8 cellular contexts compared by ENCODE assay signal in the genomic region with DNA sequence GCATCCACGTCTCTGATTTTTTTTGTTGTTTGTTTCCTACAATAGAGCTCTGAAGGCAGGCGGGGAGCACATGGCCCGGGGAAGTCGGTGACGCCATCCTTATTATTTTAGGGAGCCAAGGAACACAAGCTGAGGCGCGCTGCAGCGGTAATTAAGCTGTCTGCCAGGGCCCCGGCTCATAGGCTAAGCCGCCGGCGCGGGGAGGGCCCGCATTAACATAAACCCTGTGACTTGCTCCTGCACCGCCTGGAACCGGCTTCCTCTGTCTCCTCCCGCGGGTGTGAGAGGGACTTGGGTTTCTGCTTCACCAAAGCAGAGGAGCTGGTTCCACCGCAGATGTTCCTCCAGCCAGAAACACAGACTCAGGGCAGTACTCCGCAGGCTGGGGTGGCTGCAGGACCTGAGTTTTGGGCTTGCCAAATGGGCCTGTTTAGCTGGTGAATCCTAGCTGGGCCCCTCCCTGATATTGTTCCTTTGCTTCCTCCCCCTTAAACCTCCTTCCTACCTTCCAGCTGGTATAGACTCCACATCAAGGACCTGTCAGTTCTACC. TPM values are rescaled to one million over a fixed set of nuclear protein-coding genes. Genes with fewer than 3 reads are reported as not detected.
DNase-seq lines count a peak whose midpoint lies in the region; ATAC-seq and TF ChIP-seq lines count a peak whose summit lies in the region.

No MANE protein-coding gene starts in this region.

- H3K4me3 Mint-ChIP-seq in CD4-positive, CD25-positive, alpha-beta regulatory T cell = peak overlapping the region; percentile 28 to 85 (median 76)
- H3K4me3 Mint-ChIP-seq in natural killer cell treated with Interleukin-12 subunit alpha and Interleukin-12 subunit beta and Interleukin-15 and Interleukin-18, amount 100 ng/mL, for 72 hours = peak overlapping the region; percentile 88
- peak overlapping the region; percentile 40 to 74 for H3K4me3 Mint-ChIP-seq in stimulated activated naive CD8-positive, alpha-beta T cell treated with anti-CD3 and anti-CD28 coated beads, Interleukin-15, amount 100 ng/mL, for 72 hours

- peak; percentile 87 to 89 for ATAC-seq in CD4-positive, CD25-positive, alpha-beta regulatory T cell (ENCODE audit: low read depth in 2 of 2)
- peak; percentile 62 for ATAC-seq in GM21786 (IDR thresholded peaks at IDR 0.05; ENCODE audit: unreplicated experiment)
- peak; percentile 75 to 80 for ATAC-seq in natural killer cell treated with Interleukin-12 subunit alpha and Interleukin-12 subunit beta and Interleukin-15 and Interleukin-18, amount 100 ng/mL, for 72 hours
- peak; percentile 54 for ATAC-seq in stimulated activated naive CD8-positive, alpha-beta T cell treated with anti-CD3 and anti-CD28 coated beads, Interleukin-15, amount 100 ng/mL, for 72 hours

- no peaks in the 10 kb centered on the region for H3K27me3 ChIP-seq in CD4-positive, CD25-positive, alpha-beta regulatory T cell (ENCODE audit: control insufficient read depth, insufficient read depth, low read length)

- H3K4me3 ChIP-seq in CD4-positive, CD25-positive, alpha-beta regulatory T cell (ENCODE audit: low read depth, low read length) = peak overlapping the region; percentile 49
- H3K4me3 ChIP-seq in foreskin fibroblast (ENCODE audit: low read depth in 1 of 2, low read length in 2 of 2) = peak overlapping the region in 1 of 2 donors; percentile 1

- H3K9me3 ChIP-seq in CD4-positive, CD25-positive, alpha-beta regulatory T cell (ENCODE audit: control insufficient read depth in 2 of 2, low read length in 2 of 2) = no peaks in the 10 kb centered on the region

- H3K27ac ChIP-seq in CD4-positive, CD25-positive, alpha-beta regulatory T cell (ENCODE audit: insufficient read depth, low read length, poor library complexity, severe bottlenecking) = peak overlapping the region; percentile 62

- peaks cover 7% of the 10 kb centered on the region for H3K36me3 ChIP-seq in CD4-positive, CD25-positive, alpha-beta regulatory T cell (ENCODE audit: control insufficient read depth, insufficient read depth, low read length)

- no peaks in the 10 kb centered on the region for H3K27me3 Mint-ChIP-seq in CD4-positive, CD25-positive, alpha-beta regulatory T cell
- no peaks in the 10 kb centered on the region for H3K27me3 Mint-ChIP-seq in natural killer cell treated with Interleukin-12 subunit alpha and Interleukin-12 subunit beta and Interleukin-15 and Interleukin-18, amount 100 ng/mL, for 72 hours
- H3K27me3 Mint-ChIP-seq in stimulated activated naive CD8-positive, alpha-beta T cell treated with anti-CD3 and anti-CD28 coated beads, Interleukin-15, amount 100 ng/mL, for 72 hours = no peaks in the 10 kb centered on the region

- H3K9me3 Mint-ChIP-seq in CD4-positive, CD25-positive, alpha-beta regulatory T cell = peaks cover 0 to 1% (median 0%) of the 10 kb centered on the region in 7 donors
- peaks cover 3% of the 10 kb centered on the region for H3K9me3 Mint-ChIP-seq in natural killer cell treated with Interleukin-12 subunit alpha and Interleukin-12 subunit beta and Interleukin-15 and Interleukin-18, amount 100 ng/mL, for 72 hours
- H3K9me3 Mint-ChIP-seq in stimulated activated naive CD8-positive, alpha-beta T cell treated with anti-CD3 and anti-CD28 coated beads, Interleukin-15, amount 100 ng/mL, for 72 hours = no peaks in the 10 kb centered on the region

- no peak for TF ChIP-seq CTCF in foreskin fibroblast (IDR thresholded peaks at IDR 0.05; ENCODE audit: low read depth, low read length)

- no peaks in the 10 kb centered on the region for H3K36me3 Mint-ChIP-seq in CD4-positive, CD25-positive, alpha-beta regulatory T cell
- peaks cover 18% of the 10 kb centered on the region for H3K36me3 Mint-ChIP-seq in natural killer cell treated with Interleukin-12 subunit alpha and Interleukin-12 subunit beta and Interleukin-15 and Interleukin-18, amount 100 ng/mL, for 72 hours

- DNase-seq in CD4-positive, CD25-positive, alpha-beta regulatory T cell = peak; percentile 53 to 83 (median 63)
- peak; percentile 90 for DNase-seq in NCI-H69 (lab: John Stamatoyannopoulos, UW)
- peak; percentile 36 for DNase-seq in activated gamma-delta T cell treated with anti-CD3 and anti-CD28 coated beads, Interleukin-2, amount 50 U/mL, for 16 hours (ENCODE audit: low read depth)
- peak; percentile 87 to 93 for DNase-seq in foreskin fibroblast
- peak; percentile 85 for DNase-seq in natural killer cell treated with Interleukin-12 subunit alpha and Interleukin-12 subunit beta and Interleukin-15 and Interleukin-18, amount 100 ng/mL, for 72 hours (ENCODE audit: low spot score)
- peak; percentile 42 to 70 for DNase-seq in stimulated activated naive CD8-positive, alpha-beta T cell treated with anti-CD3 and anti-CD28 coated beads, Interleukin-15, amount 100 ng/mL, for 72 hours
- no peak for DNase-seq in AML-193 (lab: John Stamatoyannopoulos, UW)

- H3K4me1 Mint-ChIP-seq in CD4-positive, CD25-positive, alpha-beta regulatory T cell = peaks cover 36 to 99% (median 73%) of the 10 kb centered on the region in 4 donors
- peaks cover 88 to 92% of the 10 kb centered on the region in 2 donors for H3K4me1 Mint-ChIP-seq in natural killer cell treated with Interleukin-12 subunit alpha and Interleukin-12 subunit beta and Interleukin-15 and Interleukin-18, amount 100 ng/mL, for 72 hours (ENCODE audit: low read depth in 2 of 2)
- peaks cover 100% of the 10 kb centered on the region for H3K4me1 Mint-ChIP-seq in stimulated activated naive CD8-positive, alpha-beta T cell treated with anti-CD3 and anti-CD28 coated beads, Interleukin-15, amount 100 ng/mL, for 72 hours

- peaks cover 89% of the 10 kb centered on the region for H3K4me1 ChIP-seq in CD4-positive, CD25-positive, alpha-beta regulatory T cell (ENCODE audit: control insufficient read depth, insufficient read depth, low read length, poor library complexity, severe bottlenecking)

- H3K27ac Mint-ChIP-seq in CD4-positive, CD25-positive, alpha-beta regulatory T cell = peak overlapping the region; percentile 74 to 93 (median 89)
- H3K27ac Mint-ChIP-seq in natural killer cell treated with Interleukin-12 subunit alpha and Interleukin-12 subunit beta and Interleukin-15 and Interleukin-18, amount 100 ng/mL, for 72 hours = peak overlapping the region; percentile 72 to 74
- peak overlapping the region in 1 of 2 donors; percentile 58 for H3K27ac Mint-ChIP-seq in stimulated activated naive CD8-positive, alpha-beta T cell treated with anti-CD3 and anti-CD28 coated beads, Interleukin-15, amount 100 ng/mL, for 72 hours

RNA-seq across cellular contexts. Expression of a gene that starts 25.3 kb away (rescaled TPM):
- 89.4 TPM for total RNA-seq in CD4-positive, CD25-positive, alpha-beta regulatory T cell
- polyA plus RNA-seq in CD4-positive, CD25-positive, alpha-beta regulatory T cell = 100 to 1,000 TPM in 1 of 4 donors, 10 to 100 TPM in 3; 71.4 to 104 (median 88.0) TPM
- 100 to 1,000 TPM; 208 to 278 TPM for total RNA-seq in natural killer cell treated with Interleukin-12 subunit alpha and Interleukin-12 subunit beta and Interleukin-15 and Interleukin-18, amount 100 ng/mL, for 72 hours

Comparison
In these comparisons a context has a peak if more than half of its experiments do, and no peak if none do; other contexts are left out.
1. DNase-seq: peak in CD4-positive, CD25-positive, alpha-beta regulatory T cell (3 of 3), NCI-H69 (single experiment), activated gamma-delta T cell treated with anti-CD3 and anti-CD28 coated beads, Interleukin-2, amount 50 U/mL, for 16 hours (single experiment), foreskin fibroblast (2 of 2), natural killer cell treated with Interleukin-12 subunit alpha and Interleukin-12 subunit beta and Interleukin-15 and Interleukin-18, amount 100 ng/mL, for 72 hours (single experiment) and stimulated activated naive CD8-positive, alpha-beta T cell treated with anti-CD3 and anti-CD28 coated beads, Interleukin-15, amount 100 ng/mL, for 72 hours (2 of 2); none in AML-193 (0 of 2).
2. Peak in every context shown above with its lines, with median percentiles within 50 percentile points of each other: ATAC-seq and H3K4me3 Mint-ChIP-seq.